Comparison of ENCODE assay signal across 15 cellular contexts in genomic region chr2:25323612-25324189, GRCh38. TPM values are rescaled to one million over a fixed set of nuclear protein-coding genes. Genes with fewer than 3 reads are reported as not detected.
DNase-seq lines count a peak whose midpoint lies in the region; ATAC-seq and TF ChIP-seq lines count a peak whose summit lies in the region.
"Had no signal": no experiment of that assay in that cellular context is flagged by ENCODE, and none has a peak within 500 bp of the region (broad histone marks: within the 10 kb centered on the region; RNA-seq: fewer than 3 reads in every experiment).

No MANE protein-coding gene starts in this region.

- no peaks in the 10 kb centered on the region for H3K27me3 Mint-ChIP-seq in activated naive CD8-positive, alpha-beta T cell treated with anti-CD3 and anti-CD28 coated beads, Interleukin-2, amount 10 ng/mL, durations not matched to agents 7 days and 5 days
- H3K27me3 Mint-ChIP-seq in mesothelial cell of epicardium (ENCODE audit: low read depth), result no peaks in the 10 kb centered on the region
- H3K27me3 Mint-ChIP-seq: B cell, IgD-negative memory B cell had no signal

- H3K27ac Mint-ChIP-seq in activated naive CD8-positive, alpha-beta T cell treated with anti-CD3 and anti-CD28 coated beads, Interleukin-2, amount 10 ng/mL, durations not matched to agents 7 days and 5 days, result peak overlapping the region; percentile 82
- peak overlapping the region; percentile 25 for H3K27ac Mint-ChIP-seq in mesothelial cell of epicardium
- H3K27ac Mint-ChIP-seq: B cell, IgD-negative memory B cell had no signal

- WGBS in right cardiac atrium, result 79% methylated on average over 8 of the region's 8 CpGs
- WGBS in transverse colon (ENCODE audit: low coverage in 1 of 2), 2 donors, result 64% methylated on average over 8 of the region's 8 CpGs; no CpG with 5 or more reads in 1 of the 2 donors

- peaks cover 15% of the 10 kb centered on the region for H3K9me3 Mint-ChIP-seq in activated naive CD8-positive, alpha-beta T cell treated with anti-CD3 and anti-CD28 coated beads, Interleukin-2, amount 10 ng/mL, durations not matched to agents 7 days and 5 days
- peaks cover 17% of the 10 kb centered on the region for H3K9me3 Mint-ChIP-seq in mesothelial cell of epicardium

- peaks cover 45% of the 10 kb centered on the region for H3K36me3 Mint-ChIP-seq in activated naive CD8-positive, alpha-beta T cell treated with anti-CD3 and anti-CD28 coated beads, Interleukin-2, amount 10 ng/mL, durations not matched to agents 7 days and 5 days
- H3K36me3 Mint-ChIP-seq in mesothelial cell of epicardium, result peaks cover 37% of the 10 kb centered on the region

- intact Hi-C loops in right cardiac atrium (cut with DNase I), result no loop called here
- intact Hi-C loops in left ventricle myocardium inferior (cut with micrococcal nuclease), result no loop called here
- intact Hi-C loops in transverse colon (cut with DNase I; ENCODE audit: low total_unique reads), result no loop called here

- ATAC-seq in right cardiac atrium, result no peak
- no peak for ATAC-seq in activated naive CD8-positive, alpha-beta T cell treated with anti-CD3 and anti-CD28 coated beads, Interleukin-2, amount 10 ng/mL, durations not matched to agents 7 days and 5 days (ENCODE audit: low read depth)

- no peak overlapping the region for H3K27ac ChIP-seq in right cardiac atrium (ENCODE audit: low read length)
- H3K27ac ChIP-seq in left ventricle myocardium inferior (replicated peaks), result no peak overlapping the region
- H3K27ac ChIP-seq in transverse colon, result peak overlapping the region in 3 of 4 donors; percentile 20 to 38 (median 23)
- H3K27ac ChIP-seq: suprapubic skin had no signal

- H3K9me3 ChIP-seq in right cardiac atrium (ENCODE audit: control insufficient read depth, low read length), result no peaks in the 10 kb centered on the region
- H3K9me3 ChIP-seq in left ventricle myocardium inferior (replicated peaks), result peaks cover 11% of the 10 kb centered on the region
- H3K9me3 ChIP-seq in transverse colon, result no peaks in the 10 kb centered on the region
- H3K9me3 ChIP-seq: ascending aorta had no signal

- H3K36me3 ChIP-seq in left ventricle myocardium inferior (peaks cover 12% of the 10 kb centered on the region), transverse colon (no peaks in the 10 kb centered on the region)

- in situ Hi-C loops in transverse colon (cut with MboI; ENCODE audit: low pct_ligation_motif_present in 1 of 4, low pct_unique_long_range_greater_than_20kb in 1 of 4, low sequenced_read_pairs in 3 of 4), result no loop called here

- peaks cover 29% of the 10 kb centered on the region for H3K4me1 Mint-ChIP-seq in activated naive CD8-positive, alpha-beta T cell treated with anti-CD3 and anti-CD28 coated beads, Interleukin-2, amount 10 ng/mL, durations not matched to agents 7 days and 5 days
- H3K4me1 Mint-ChIP-seq in mesothelial cell of epicardium, result peaks cover 24% of the 10 kb centered on the region

- no peak for TF ChIP-seq POLR2A in transverse colon (IDR thresholded peaks at IDR 0.05)

- DNase-seq in right cardiac atrium (peak in 2 of 3 donors; percentile 8 to 9), left ventricle myocardium inferior (no peak), mesothelial cell of epicardium (ENCODE audit: low spot score in 2 of 2, unreplicated experiment in 2 of 2) (no peak), transverse colon (no peak), GM19240 (ENCODE audit: insufficient read length, low spot score) (no peak), SHP77 treated with DMSO at 0.1 percent for 48 hours (lab: John Stamatoyannopoulos, UW) (no peak), NCI-H345 (lab: John Stamatoyannopoulos, UW) (no peak)
- DNase-seq in activated naive CD8-positive, alpha-beta T cell treated with anti-CD3 and anti-CD28 coated beads, Interleukin-2, amount 10 ng/mL, durations not matched to agents 7 days and 5 days, result no peak
- DNase-seq: MV-4-11, NCI-H2171 treated with DMSO at 0.1 percent for 48 hours, spleen had no signal

- H3K4me3 ChIP-seq in right cardiac atrium (ENCODE audit: low read length) (no peak overlapping the region), left ventricle myocardium inferior (no peak overlapping the region), transverse colon (no peak overlapping the region)
- H3K4me3 ChIP-seq: ascending aorta, suprapubic skin had no signal

- TF ChIP-seq EP300 in transverse colon (IDR thresholded peaks at IDR 0.05; ENCODE audit: low read depth), result no peak

- no peak for TF ChIP-seq CTCF in left ventricle myocardium inferior (IDR thresholded peaks at IDR 0.05; ENCODE audit: borderline replicate concordance)
- no peak for TF ChIP-seq CTCF in mesothelial cell of epicardium (IDR thresholded peaks at IDR 0.05; ENCODE audit: unreplicated experiment)
- no peak for TF ChIP-seq CTCF in transverse colon (IDR thresholded peaks at IDR 0.05)

- H3K4me3 Mint-ChIP-seq in activated naive CD8-positive, alpha-beta T cell treated with anti-CD3 and anti-CD28 coated beads, Interleukin-2, amount 10 ng/mL, durations not matched to agents 7 days and 5 days, result peak overlapping the region; percentile 71
- no peak overlapping the region for H3K4me3 Mint-ChIP-seq in mesothelial cell of epicardium
- H3K4me3 Mint-ChIP-seq: B cell, IgD-negative memory B cell had no signal

- POLR2A ChIA-PET in activated naive CD8-positive, alpha-beta T cell treated with anti-CD3 and anti-CD28 coated beads, Interleukin-2, amount 10 ng/mL, durations not matched to agents 7 days and 5 days (lab: Charles Lee), result interaction anchor here (1.0 to 2.6 kb wide), 6 partner anchors 7 to 39 kb away, joined by 3 to 18 read pairs (median 3); no protein-coding TSS in a partner anchor

- H3K4me1 ChIP-seq in right cardiac atrium (ENCODE audit: control insufficient read depth, insufficient read depth, low read length) (peaks cover 7% of the 10 kb centered on the region), left ventricle myocardium inferior (peaks cover 38% of the 10 kb centered on the region), transverse colon (peaks cover 3 to 34% (median 16%) of the 10 kb centered on the region in 4 donors)

- H3K27me3 ChIP-seq in right cardiac atrium (ENCODE audit: control insufficient read depth, insufficient read depth), result no peaks in the 10 kb centered on the region
- H3K27me3 ChIP-seq in left ventricle myocardium inferior (ENCODE audit: low read depth), result no peaks in the 10 kb centered on the region
- H3K27me3 ChIP-seq in transverse colon, result no peaks in the 10 kb centered on the region
- H3K27me3 ChIP-seq: ascending aorta, spleen, suprapubic skin had no signal

RNA-seq across cellular contexts. Expression of gene DNMT3A, which starts 18.0 kb away (rescaled TPM):
- total RNA-seq in right cardiac atrium, result 10 to 100 TPM; 20.0 to 22.9 (median 21.1) TPM
- polyA plus RNA-seq in right cardiac atrium, result 9.9 TPM
- 16.5 TPM for total RNA-seq in left ventricle myocardium inferior
- 10 to 100 TPM; 76.7 to 84.7 TPM for total RNA-seq in activated naive CD8-positive, alpha-beta T cell treated with anti-CD3 and anti-CD28 coated beads, Interleukin-2, amount 10 ng/mL, durations not matched to agents 7 days and 5 days
- 210 to 219 TPM (median 215 TPM) in 3 replicates for total RNA-seq in mesothelial cell of epicardium
- total RNA-seq in transverse colon, result 10 to 100 TPM; 16.1 to 33.7 (median 21.0) TPM

Comparison
In these comparisons a context has a peak if more than half of its experiments do, and no peak if none do; other contexts are left out.
1. DNase-seq: peak in right cardiac atrium (2 of 3); none in left ventricle myocardium inferior (single experiment), activated naive CD8-positive, alpha-beta T cell treated with anti-CD3 and anti-CD28 coated beads, Interleukin-2, amount 10 ng/mL, durations not matched to agents 7 days and 5 days (single experiment), mesothelial cell of epicardium (0 of 2), transverse colon (single experiment), GM19240 (single experiment), SHP77 treated with DMSO at 0.1 percent for 48 hours (single experiment) and NCI-H345 (single experiment).
2. H3K27ac ChIP-seq: peak in transverse colon (3 of 4); none in right cardiac atrium (single experiment) and left ventricle myocardium inferior (single experiment).